ENCODE assay signal across 27 cellular contexts in genomic region chr6:143498428-143498827, GRCh38. TPM values are rescaled to one million over a fixed set of nuclear protein-coding genes. Genes with fewer than 3 reads are reported as not detected.
DNase-seq lines count a peak whose midpoint lies in the region; ATAC-seq and TF ChIP-seq lines count a peak whose summit lies in the region.
"Had no signal": no experiment of that assay in that cellular context is flagged by ENCODE, and none has a peak within 500 bp of the region (broad histone marks: within the 10 kb centered on the region; RNA-seq: fewer than 3 reads in every experiment).

No MANE protein-coding gene starts in this region.

- peaks cover 17% of the 10 kb centered on the region for H3K36me3 Mint-ChIP-seq in CD4-positive, CD25-positive, alpha-beta regulatory T cell
- peaks cover 13 to 24% of the 10 kb centered on the region in 2 donors for H3K36me3 Mint-ChIP-seq in CD4-positive, alpha-beta memory T cell
- H3K36me3 Mint-ChIP-seq in endodermal cell (ENCODE audit: low read depth) = peaks cover 54% of the 10 kb centered on the region

- intact Hi-C loops in CD4-positive, alpha-beta memory T cell (cut with micrococcal nuclease) = loop anchor here (5.0 kb wide), 1 partner anchor 806 kb away; no protein-coding TSS in a partner anchor
- intact Hi-C loops in PC-9 (cut with micrococcal nuclease; ENCODE audit: unreplicated experiment) = no loop called here

- H3K9me3 ChIP-seq in CD4-positive, CD25-positive, alpha-beta regulatory T cell (ENCODE audit: control insufficient read depth in 2 of 2, low read length in 2 of 2) = no peaks in the 10 kb centered on the region
- no peaks in the 10 kb centered on the region for H3K9me3 ChIP-seq in CD4-positive, alpha-beta memory T cell (ENCODE audit: control insufficient read depth in 1 of 2, low read length in 2 of 2)
- no peaks in the 10 kb centered on the region for H3K9me3 ChIP-seq in endodermal cell (ENCODE audit: control insufficient read depth, low read length)
- no peaks in the 10 kb centered on the region for H3K9me3 ChIP-seq in MM.1S (replicated peaks; ENCODE audit: insufficient read depth, low read length)
- H3K9me3 ChIP-seq in PC-9 (ENCODE audit: insufficient read depth, low read depth) = no peaks in the 10 kb centered on the region
- H3K9me3 ChIP-seq: ovary had no signal

- no peaks in the 10 kb centered on the region for H3K9me2 ChIP-seq in MM.1S (replicated peaks; ENCODE audit: insufficient read depth, low read length)
- H3K9me2 ChIP-seq in PC-9 (ENCODE audit: insufficient read depth) = no peaks in the 10 kb centered on the region

- H3K9me3 Mint-ChIP-seq in CD4-positive, CD25-positive, alpha-beta regulatory T cell = peaks cover 0 to 5% (median 0%) of the 10 kb centered on the region in 7 donors
- peaks cover 0 to 4% (median 0%) of the 10 kb centered on the region in 8 donors for H3K9me3 Mint-ChIP-seq in CD4-positive, alpha-beta memory T cell
- H3K9me3 Mint-ChIP-seq in endodermal cell = no peaks in the 10 kb centered on the region
- H3K9me3 Mint-ChIP-seq: neural crest cell; stimulated activated effector memory CD8-positive, alpha-beta T cell treated with anti-CD3 and anti-CD28 coated beads, Interleukin-12 subunit alpha, Interleukin-12 subunit beta, amount 100 ng/mL, for 72 hours had no signal

- WGBS in endodermal cell (ENCODE audit: insufficient coverage in 1 of 2, insufficient read length in 1 of 2), 2 experiments = 89 to 93% methylated on average over 4 of the region's 4 CpGs

- H3K4me3 ChIP-seq in CD4-positive, CD25-positive, alpha-beta regulatory T cell (ENCODE audit: low read depth, low read length) = peak overlapping the region; percentile 14
- no peak overlapping the region for H3K4me3 ChIP-seq in CD4-positive, alpha-beta memory T cell (ENCODE audit: low read length in 2 of 2)
- H3K4me3 ChIP-seq in NB4 (ENCODE audit: low read depth, low read length) = no peak overlapping the region
- H3K4me3 ChIP-seq in endodermal cell (ENCODE audit: low read length) = no peak overlapping the region
- H3K4me3 ChIP-seq in MM.1S (ENCODE audit: low read length) = no peak overlapping the region
- no peak overlapping the region for H3K4me3 ChIP-seq in PC-9
- H3K4me3 ChIP-seq: ovary had no signal

- H3F3A ChIP-seq in MM.1S (ENCODE audit: insufficient read depth, low read length) = no peaks in the 10 kb centered on the region
- 0 out of 2 replicates have a peak, but pooled peaks cover 2% of the 10 kb centered on the region for H3F3A ChIP-seq in PC-9 (ENCODE audit: insufficient read depth, low read depth)

- CTCF ChIA-PET in CD4-positive, alpha-beta memory T cell (lab: Charles Lee; ENCODE audit: partially characterized antibody) = no interaction called here
- CTCF ChIA-PET in PC-9 (lab: Charles Lee) = interaction anchor here (0.6 kb wide), 1 partner anchor 895 kb away, joined by 7 read pairs; no protein-coding TSS in a partner anchor

- no peaks in the 10 kb centered on the region for H3K27me3 Mint-ChIP-seq in CD4-positive, CD25-positive, alpha-beta regulatory T cell
- H3K27me3 Mint-ChIP-seq in CD4-positive, alpha-beta memory T cell = no peaks in the 10 kb centered on the region
- H3K27me3 Mint-ChIP-seq in endodermal cell (ENCODE audit: insufficient read depth) = no peaks in the 10 kb centered on the region

- peak overlapping the region in 2 of 3 donors; percentile 1 to 37 for H3K27ac Mint-ChIP-seq in CD4-positive, CD25-positive, alpha-beta regulatory T cell
- peak overlapping the region in 5 of 7 donors; percentile 1 to 75 (median 43) for H3K27ac Mint-ChIP-seq in CD4-positive, alpha-beta memory T cell
- H3K27ac Mint-ChIP-seq in endodermal cell = peak overlapping the region; percentile 15
- H3K27ac Mint-ChIP-seq: stimulated activated effector memory CD8-positive, alpha-beta T cell treated with anti-CD3 and anti-CD28 coated beads, Interleukin-12 subunit alpha, Interleukin-12 subunit beta, amount 100 ng/mL, for 72 hours had no signal

- H3K9ac ChIP-seq in endodermal cell (ENCODE audit: extremely low read depth, low read length, poor library complexity, severe bottlenecking) (no peak overlapping the region), MM.1S (ENCODE audit: low read length) (no peak overlapping the region)
- H3K9ac ChIP-seq: KMS-11 had no signal

- peaks cover 14 to 24% (median 16%) of the 10 kb centered on the region in 4 donors for H3K4me1 Mint-ChIP-seq in CD4-positive, CD25-positive, alpha-beta regulatory T cell
- H3K4me1 Mint-ChIP-seq in CD4-positive, alpha-beta memory T cell = peaks cover 13 to 18% (median 14%) of the 10 kb centered on the region in 4 donors
- H3K4me1 Mint-ChIP-seq in endodermal cell = peaks cover 7% of the 10 kb centered on the region
- H3K4me1 Mint-ChIP-seq: neural crest cell had no signal

- H3K36me3 ChIP-seq in CD4-positive, CD25-positive, alpha-beta regulatory T cell (ENCODE audit: control insufficient read depth, insufficient read depth, low read length) = peaks cover 20% of the 10 kb centered on the region
- no peaks in the 10 kb centered on the region for H3K36me3 ChIP-seq in CD4-positive, alpha-beta memory T cell (ENCODE audit: insufficient read depth, low read length)
- H3K36me3 ChIP-seq in endodermal cell (ENCODE audit: control insufficient read depth, insufficient read depth, low read length) (peaks cover 58% of the 10 kb centered on the region), MM.1S (replicated peaks; ENCODE audit: insufficient read depth, low read length) (no peaks in the 10 kb centered on the region), PC-9 (ENCODE audit: low read depth) (peaks cover 38% of the 10 kb centered on the region)
- H3K36me3 ChIP-seq: ovary had no signal

- peak in 2 of 3 donors; percentile 30 to 63 for DNase-seq in CD4-positive, CD25-positive, alpha-beta regulatory T cell
- DNase-seq in CD4-positive, alpha-beta memory T cell = peak in 4 of 5 donors; percentile 11 to 42 (median 18)
- DNase-seq in NB4 (ENCODE audit: low read depth) (peak; percentile 56), endodermal cell (no peak), MM.1S (no peak), PC-9 (no peak), C1 segment of cervical spinal cord (lab: John Stamatoyannopoulos, UW) (no peak)
- DNase-seq: activated CD4-positive, alpha-beta T cell treated with anti-CD3 and anti-CD28 coated beads, Interleukin-2, amount 50 U/mL, for 4 hours; activated naive CD4-positive, alpha-beta T cell treated with anti-CD3 and anti-CD28 coated beads, Interleukin-2, amount 50 U/mL, for 16 hours; amygdala; DMS79; GOT3; hypothalamus; left cardiac atrium; MV-4-11; NCI-H146; NCI-H2107; NCI-H748 treated with DMSO at 0.1 percent for 48 hours; ovary; retina; Right ventricle myocardium superior; substantia nigra; trophoblast cell had no signal

- no peak for TF ChIP-seq POLR2A in NB4 (IDR thresholded peaks at IDR 0.05; ENCODE audit: extremely low read depth, insufficient read length)

- ATAC-seq in CD4-positive, CD25-positive, alpha-beta regulatory T cell (ENCODE audit: low read depth in 2 of 2) = peak; percentile 72 to 80
- ATAC-seq: left cardiac atrium; Panc1; stimulated activated effector memory CD8-positive, alpha-beta T cell treated with anti-CD3 and anti-CD28 coated beads, Interleukin-12 subunit alpha, Interleukin-12 subunit beta, amount 100 ng/mL, for 72 hours had no signal

- H3K4me1 ChIP-seq in CD4-positive, CD25-positive, alpha-beta regulatory T cell (ENCODE audit: control insufficient read depth, insufficient read depth, low read length, poor library complexity, severe bottlenecking) = peaks cover 12% of the 10 kb centered on the region
- H3K4me1 ChIP-seq in CD4-positive, alpha-beta memory T cell (ENCODE audit: insufficient read depth, low read length) = peaks cover 10% of the 10 kb centered on the region
- no peaks in the 10 kb centered on the region for H3K4me1 ChIP-seq in endodermal cell (ENCODE audit: control insufficient read depth, insufficient read depth, low read length)
- no peaks in the 10 kb centered on the region for H3K4me1 ChIP-seq in MM.1S (ENCODE audit: low read length)
- H3K4me1 ChIP-seq in PC-9 (replicated peaks; ENCODE audit: insufficient read depth) = no peaks in the 10 kb centered on the region

- no peak for TF ChIP-seq CTCF in NB4 (IDR thresholded peaks at IDR 0.05; ENCODE audit: low read depth, low read length)
- TF ChIP-seq CTCF in endodermal cell (conservative IDR thresholded peaks at IDR 0.05) = no peak
- no peak for TF ChIP-seq CTCF in MM.1S (IDR thresholded peaks at IDR 0.05; ENCODE audit: low read length)
- no peak for TF ChIP-seq CTCF in PC-9 (conservative IDR thresholded peaks at IDR 0.05)

- H3K4me3 Mint-ChIP-seq in CD4-positive, CD25-positive, alpha-beta regulatory T cell = no peak overlapping the region
- peak overlapping the region in 4 of 8 donors; percentile 5 to 24 (median 20) for H3K4me3 Mint-ChIP-seq in CD4-positive, alpha-beta memory T cell
- no peak overlapping the region for H3K4me3 Mint-ChIP-seq in endodermal cell
- H3K4me3 Mint-ChIP-seq: neural crest cell; stimulated activated effector memory CD8-positive, alpha-beta T cell treated with anti-CD3 and anti-CD28 coated beads, Interleukin-12 subunit alpha, Interleukin-12 subunit beta, amount 100 ng/mL, for 72 hours had no signal

- H3K27ac ChIP-seq in CD4-positive, CD25-positive, alpha-beta regulatory T cell (ENCODE audit: insufficient read depth, low read length, poor library complexity, severe bottlenecking) = no peak overlapping the region
- H3K27ac ChIP-seq in CD4-positive, alpha-beta memory T cell (ENCODE audit: low read depth, low read length) = no peak overlapping the region
- no peak overlapping the region for H3K27ac ChIP-seq in endodermal cell (ENCODE audit: low read depth, low read length)
- H3K27ac ChIP-seq in MM.1S (ENCODE audit: low read length) = no peak overlapping the region
- H3K27ac ChIP-seq in PC-9 = no peak overlapping the region
- H3K27ac ChIP-seq: KMS-11, ovary had no signal

- H2AFZ ChIP-seq in MM.1S (ENCODE audit: low read length) = no peak overlapping the region
- no peak overlapping the region for H2AFZ ChIP-seq in PC-9

- POLR2A ChIA-PET in CD4-positive, alpha-beta memory T cell (lab: Charles Lee; ENCODE audit: partially characterized antibody) = interaction anchor here (0.6 to 1.2 kb wide), 2 partner anchors 39 to 46 kb away, joined by 3 to 4 read pairs; no protein-coding TSS in a partner anchor
- POLR2A ChIA-PET in PC-9 (lab: Charles Lee; ENCODE audit: unreplicated experiment) = no interaction called here

- no peaks in the 10 kb centered on the region for H4K20me1 ChIP-seq in MM.1S (ENCODE audit: insufficient read depth, low read length)
- no peaks in the 10 kb centered on the region; the same call in 1 of the 2 replicates for H4K20me1 ChIP-seq in PC-9 (ENCODE audit: insufficient read depth)

- no peak overlapping the region for H3K4me2 ChIP-seq in MM.1S (ENCODE audit: low read depth, low read length)
- H3K4me2 ChIP-seq in PC-9 = no peak overlapping the region
- H3K4me2 ChIP-seq: KMS-11 had no signal

- no TSS peak for BruUV-seq in PC-9 (replicated peaks; lab: Mats Ljungman, UMichigan)

- H3K79me2 ChIP-seq in MM.1S (ENCODE audit: low read length) = no peaks in the 10 kb centered on the region
- H3K79me2 ChIP-seq in PC-9 (ENCODE audit: low read depth) = no peaks in the 10 kb centered on the region

- no peaks in the 10 kb centered on the region for H3K27me3 ChIP-seq in CD4-positive, CD25-positive, alpha-beta regulatory T cell (ENCODE audit: control insufficient read depth, insufficient read depth, low read length)
- no peaks in the 10 kb centered on the region for H3K27me3 ChIP-seq in CD4-positive, alpha-beta memory T cell (ENCODE audit: insufficient read depth, low read length)
- no peaks in the 10 kb centered on the region for H3K27me3 ChIP-seq in endodermal cell (ENCODE audit: control insufficient read depth, insufficient read depth, low read length, poor library complexity, severe bottlenecking)
- H3K27me3 ChIP-seq in MM.1S (replicated peaks; ENCODE audit: insufficient read depth, low read length) = no peaks in the 10 kb centered on the region
- no peaks in the 10 kb centered on the region for H3K27me3 ChIP-seq in PC-9 (ENCODE audit: insufficient read depth, low read depth)
- H3K27me3 ChIP-seq: ovary had no signal

RNA-seq across cellular contexts. Expression of gene FUCA2, which starts 13.1 kb away (rescaled TPM):
- 6.1 TPM for total RNA-seq in CD4-positive, CD25-positive, alpha-beta regulatory T cell
- 10 to 100 TPM; 14.1 to 23.6 (median 22.2) TPM for polyA plus RNA-seq in CD4-positive, CD25-positive, alpha-beta regulatory T cell
- total RNA-seq in CD4-positive, alpha-beta memory T cell = 10 to 100 TPM; 10.6 to 11.4 TPM
- polyA plus RNA-seq in CD4-positive, alpha-beta memory T cell = 10 to 100 TPM; 12.2 to 26.3 TPM
- total RNA-seq in endodermal cell (10 to 100 TPM; 58.6 to 59.3 TPM), PC-9 (2021) (65.0 and 74.8 TPM in 2 replicates)
- polyA plus RNA-seq in endodermal cell (2013, experiment 1 of 2) = 42.1 TPM
- 37.4 TPM for polyA plus RNA-seq in endodermal cell (2013, experiment 2 of 2)

RNA-seq across cellular contexts. Expression of gene PEX3, which starts 47.8 kb away (rescaled TPM):
- total RNA-seq in CD4-positive, CD25-positive, alpha-beta regulatory T cell = 12.8 TPM
- 10 to 100 TPM; 24.0 to 29.6 (median 26.3) TPM for polyA plus RNA-seq in CD4-positive, CD25-positive, alpha-beta regulatory T cell
- 10 to 100 TPM; 20.8 to 23.5 TPM for total RNA-seq in CD4-positive, alpha-beta memory T cell
- polyA plus RNA-seq in CD4-positive, alpha-beta memory T cell = 10 to 100 TPM; 23.0 to 26.2 TPM
- 10 to 100 TPM in 1 of 2 donors, 1 to 10 TPM in 1; 10.0 to 12.2 TPM for total RNA-seq in endodermal cell
- polyA plus RNA-seq in endodermal cell (2013, experiment 1 of 2) = 13.4 TPM
- 14.4 TPM for polyA plus RNA-seq in endodermal cell (2013, experiment 2 of 2)
- 18.4 and 20.9 TPM in 2 replicates for total RNA-seq in PC-9 (2021)

RNA-seq across cellular contexts. Expression of gene ADAT2, which starts 47.9 kb away (rescaled TPM):
- 31.1 TPM for total RNA-seq in CD4-positive, CD25-positive, alpha-beta regulatory T cell
- 1 to 10 TPM; 1.1 to 1.7 (median 1.6) TPM for polyA plus RNA-seq in CD4-positive, CD25-positive, alpha-beta regulatory T cell
- total RNA-seq in CD4-positive, alpha-beta memory T cell = 10 to 100 TPM; 10.5 to 11.2 TPM
- 1 to 10 TPM in 1 of 2 donors, under 1 TPM in 1; 0.31 to 1.4 TPM for polyA plus RNA-seq in CD4-positive, alpha-beta memory T cell
- 10 to 100 TPM in 1 of 2 donors, 1 to 10 TPM in 1; 8.7 to 10.6 TPM for total RNA-seq in endodermal cell
- 10.5 TPM for polyA plus RNA-seq in endodermal cell (2013, experiment 1 of 2)
- polyA plus RNA-seq in endodermal cell (2013, experiment 2 of 2) = 8.4 TPM
- total RNA-seq in PC-9 (2021) = 5.5 and 6.0 TPM in 2 replicates

Comparison
In these comparisons a context has a peak if more than half of its experiments do, and no peak if none do; other contexts are left out.
1. DNase-seq: peak in CD4-positive, CD25-positive, alpha-beta regulatory T cell (2 of 3), CD4-positive, alpha-beta memory T cell (4 of 5) and NB4 (single experiment); none in endodermal cell (single experiment), MM.1S (single experiment), PC-9 (0 of 2) and C1 segment of cervical spinal cord (0 of 14).
2. Peak in every context shown above with its lines, with median percentiles within 50 percentile points of each other: H3K27ac Mint-ChIP-seq.